In the genomic region with DNA sequence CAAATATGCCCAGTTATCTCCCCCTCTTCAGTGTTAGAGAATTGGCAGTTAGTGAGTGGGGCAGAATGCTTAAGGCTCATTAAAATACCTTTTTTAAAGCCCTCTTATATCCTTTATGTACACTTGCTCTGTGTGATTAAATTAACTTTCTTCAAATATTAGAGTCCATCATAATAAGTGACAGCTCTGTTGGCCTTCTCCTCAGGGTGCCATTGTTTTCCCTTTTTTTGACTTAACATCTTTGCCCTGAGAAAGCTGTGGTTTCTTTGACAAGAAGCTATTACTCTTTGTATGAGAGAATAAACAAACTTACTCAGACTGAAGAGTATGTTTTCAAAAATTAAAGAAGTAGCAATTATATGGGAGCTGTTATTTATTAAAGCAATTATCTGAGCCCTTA, we compare ENCODE assay signal across 11 cellular contexts.
"Had no signal": no experiment of that assay in that cellular context is flagged by ENCODE, and none has a peak within 500 bp of the region (broad histone marks: within the 10 kb centered on the region; RNA-seq: fewer than 3 reads in every experiment).

No MANE protein-coding gene starts in this region.

- ATAC-seq: activated CD8-positive, alpha-beta T cell treated with anti-CD3 and anti-CD28 coated beads, Interleukin-2, amount 10 ng/mL, durations not matched to agents 7 days and 5 days; left cardiac atrium; stimulated activated memory B cell treated with anti-CD40 and anti-IgM and Interleukin-4, amounts not matched to agents 10 μg/mL and 1 μg/mL and 100 μg/mL, for 72 hours had no signal

- H3K4me3 Mint-ChIP-seq: activated CD4-positive, alpha-beta T cell treated with anti-CD3 and anti-CD28 coated beads, Interleukin-2, amount 10 ng/mL, durations not matched to agents 24 days and 14 days; activated CD8-positive, alpha-beta T cell treated with anti-CD3 and anti-CD28 coated beads, Interleukin-2, amount 10 ng/mL, durations not matched to agents 7 days and 5 days; activated naive CD4-positive, alpha-beta T cell treated with anti-CD3 and anti-CD28 coated beads, Interleukin-2, amount 10 ng/mL, durations not matched to agents 7 days and 5 days; stimulated activated memory B cell treated with anti-CD40 and anti-IgM and Interleukin-4, amounts not matched to agents 10 μg/mL and 1 μg/mL and 100 μg/mL, for 72 hours had no signal

- H3K9me3 Mint-ChIP-seq: activated CD4-positive, alpha-beta T cell treated with anti-CD3 and anti-CD28 coated beads, Interleukin-2, amount 10 ng/mL, durations not matched to agents 24 days and 14 days; activated naive CD4-positive, alpha-beta T cell treated with anti-CD3 and anti-CD28 coated beads, Interleukin-2, amount 10 ng/mL, durations not matched to agents 7 days and 5 days; activated T-helper 2 cell treated with anti-CD3 and anti-CD28 coated beads, Interferon-gamma antibody, Interleukin-2, Interleukin-4, amounts not matched to agents 10 μg/mL and 5 μg/mL and 100 μg/mL, durations not matched to agents 14 hours and 24 hours and 36 hours; stimulated activated memory B cell treated with anti-CD40 and anti-IgM and Interleukin-4, amounts not matched to agents 10 μg/mL and 1 μg/mL and 100 μg/mL, for 72 hours had no signal

- H3K4me1 Mint-ChIP-seq: stimulated activated memory B cell treated with anti-CD40 and anti-IgM and Interleukin-4, amounts not matched to agents 10 μg/mL and 1 μg/mL and 100 μg/mL, for 72 hours had no signal

- H3K27ac Mint-ChIP-seq: activated CD4-positive, alpha-beta T cell treated with anti-CD3 and anti-CD28 coated beads, Interleukin-2, amount 10 ng/mL, durations not matched to agents 24 days and 14 days; activated CD8-positive, alpha-beta T cell treated with anti-CD3 and anti-CD28 coated beads, Interleukin-2, amount 10 ng/mL, durations not matched to agents 7 days and 5 days; activated naive CD4-positive, alpha-beta T cell treated with anti-CD3 and anti-CD28 coated beads, Interleukin-2, amount 10 ng/mL, durations not matched to agents 7 days and 5 days; activated T-helper 2 cell treated with anti-CD3 and anti-CD28 coated beads, Interferon-gamma antibody, Interleukin-2, Interleukin-4, amounts not matched to agents 10 μg/mL and 5 μg/mL and 100 μg/mL, durations not matched to agents 14 hours and 24 hours and 36 hours; stimulated activated memory B cell treated with anti-CD40 and anti-IgM and Interleukin-4, amounts not matched to agents 10 μg/mL and 1 μg/mL and 100 μg/mL, for 72 hours had no signal

- H3K27me3 Mint-ChIP-seq: activated CD4-positive, alpha-beta T cell treated with anti-CD3 and anti-CD28 coated beads, Interleukin-2, amount 10 ng/mL, durations not matched to agents 24 days and 14 days; activated naive CD4-positive, alpha-beta T cell treated with anti-CD3 and anti-CD28 coated beads, Interleukin-2, amount 10 ng/mL, durations not matched to agents 7 days and 5 days; stimulated activated memory B cell treated with anti-CD40 and anti-IgM and Interleukin-4, amounts not matched to agents 10 μg/mL and 1 μg/mL and 100 μg/mL, for 72 hours had no signal

- DNase-seq: activated CD4-positive, alpha-beta T cell treated with anti-CD3 and anti-CD28 coated beads, Interleukin-2, amount 10 ng/mL, durations not matched to agents 24 days and 14 days; activated CD4-positive, CD25-positive, alpha-beta regulatory T cell; activated CD8-positive, alpha-beta memory T cell treated with anti-CD3 and anti-CD28 coated beads, Interleukin-2, amount 50 U/mL, for 48 hours; activated CD8-positive, alpha-beta T cell treated with anti-CD3 and anti-CD28 coated beads, Interleukin-2, amount 10 ng/mL, durations not matched to agents 7 days and 5 days; activated naive CD4-positive, alpha-beta T cell treated with anti-CD3 and anti-CD28 coated beads, Interleukin-2, amount 10 ng/mL, durations not matched to agents 7 days and 5 days; dorsolateral prefrontal cortex; left cardiac atrium; midbrain; thyroid gland had no signal
